In the genomic region with DNA sequence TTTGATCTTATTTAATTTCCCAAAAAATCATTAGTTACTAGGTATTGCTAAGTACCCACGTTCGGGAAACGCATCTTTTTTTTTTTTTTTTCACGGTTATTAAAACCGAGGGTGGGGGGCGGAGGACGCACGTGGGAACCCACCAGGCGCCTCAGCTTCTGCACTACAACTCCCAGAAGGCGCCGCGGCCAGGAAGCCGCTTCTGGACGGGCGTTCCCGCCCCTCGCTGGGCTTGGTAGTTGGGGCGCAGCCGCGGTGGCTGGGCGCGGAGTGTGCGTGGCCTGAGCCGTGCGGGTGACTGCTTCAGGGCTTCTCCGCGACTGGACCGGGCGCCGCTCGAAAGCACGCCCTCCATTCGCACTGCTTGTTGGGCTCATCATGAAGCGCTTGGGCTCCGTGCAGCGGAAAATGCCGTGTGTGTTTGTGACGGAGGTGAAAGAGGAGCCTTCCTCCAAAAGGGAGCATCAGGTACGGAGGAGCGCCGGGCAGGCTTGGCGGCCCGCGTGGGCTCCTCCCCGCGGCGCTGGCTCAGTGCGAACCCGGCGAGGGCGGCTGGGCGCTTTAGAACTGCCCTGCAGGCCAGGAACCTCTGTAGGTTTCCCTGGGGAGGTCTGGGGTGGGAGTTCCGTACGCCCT, we compare ENCODE assay signal across 1 cellular context.
TF ChIP-seq lines count a peak whose summit lies in the region.

No MANE protein-coding gene starts in this region.

TF ChIP-seq in K562, 482 proteins besides CTCF, POLR2A, EP300 and RAD21 (continued from another document and continues in another):
- TF ChIP-seq E2F6 (IDR thresholded peaks at IDR 0.05; ENCODE audit: borderline replicate concordance in 1 of 2, extremely low read depth in 1 of 2, insufficient read depth in 1 of 2, insufficient read length in 1 of 2, low read depth in 1 of 2, low read length in 1 of 2, poor library complexity in 1 of 2, severe bottlenecking in 1 of 2) = peak; percentile 54 to 60
- 0 out of 2 replicates have a peak, but pooled peaks have one; percentile 14 for TF ChIP-seq E2F3 (CRISPR knock-in tag; IDR thresholded peaks at IDR 0.05)
- TF ChIP-seq ZNF668 (CRISPR knock-in tag; IDR thresholded peaks at IDR 0.05) = no peak
- TF ChIP-seq, protein P1, sequence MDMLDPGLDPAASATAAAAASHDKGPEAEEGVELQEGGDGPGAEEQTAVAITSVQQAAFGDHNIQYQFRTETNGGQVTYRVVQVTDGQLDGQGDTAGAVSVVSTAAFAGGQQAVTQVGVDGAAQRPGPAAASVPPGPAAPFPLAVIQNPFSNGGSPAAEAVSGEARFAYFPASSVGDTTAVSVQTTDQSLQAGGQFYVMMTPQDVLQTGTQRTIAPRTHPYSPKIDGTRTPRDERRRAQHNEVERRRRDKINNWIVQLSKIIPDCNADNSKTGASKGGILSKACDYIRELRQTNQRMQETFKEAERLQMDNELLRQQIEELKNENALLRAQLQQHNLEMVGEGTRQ (CRISPR knock-in tag; IDR thresholded peaks at IDR 0.05) = 0 out of 2 replicates have a peak, but pooled peaks have one; percentile 7
- TF ChIP-seq ARID4B (CRISPR knock-in tag; IDR thresholded peaks at IDR 0.05) = no peak; the same call in 1 of the 2 replicates
- 0 out of 2 replicates have a peak, but pooled peaks have one; percentile 41 for TF ChIP-seq ETV5 (CRISPR knock-in tag; IDR thresholded peaks at IDR 0.05; ENCODE audit: low read depth)
- TF ChIP-seq GABPB1 (CRISPR knock-in tag; IDR thresholded peaks at IDR 0.05) = peak; percentile 81
- TF ChIP-seq TBP (optimal IDR thresholded peaks at IDR 0.05; ENCODE audit: low read depth, low read length) = peak; percentile 79
- peak; percentile 65 for TF ChIP-seq SAP30 (IDR thresholded peaks at IDR 0.05; ENCODE audit: borderline replicate concordance, insufficient read depth, low read depth, low read length, poor library complexity, severe bottlenecking)
- TF ChIP-seq MBD2 (IDR thresholded peaks at IDR 0.05; ENCODE audit: borderline replicate concordance, low read depth) = peak; percentile 62; the same call in 1 of the 2 replicates
- TF ChIP-seq PHF8 (IDR thresholded peaks at IDR 0.05; ENCODE audit: borderline replicate concordance, low read length) = peak; percentile 94; the same call in 1 of the 2 replicates
- 0 out of 2 replicates have a peak, but pooled peaks have one; percentile 42 for TF ChIP-seq HINFP (tag; conservative IDR thresholded peaks at IDR 0.05; ENCODE audit: low read depth)
- TF ChIP-seq HSF4 (CRISPR knock-in tag; IDR thresholded peaks at IDR 0.05; ENCODE audit: borderline replicate concordance) = no peak
- TF ChIP-seq ZNF57 (CRISPR knock-in tag; IDR thresholded peaks at IDR 0.05) = no peak
- 0 out of 2 replicates have a peak, but pooled peaks have one; percentile 9 for TF ChIP-seq DPF2 (IDR thresholded peaks at IDR 0.05)
- TF ChIP-seq ZNF143 (CRISPR knock-in tag; IDR thresholded peaks at IDR 0.05) = peak; percentile 89
- peak; percentile 85 for TF ChIP-seq MAX (CRISPR knock-in tag; IDR thresholded peaks at IDR 0.05)
- TF ChIP-seq CCNT2 (IDR thresholded peaks at IDR 0.05; ENCODE audit: borderline replicate concordance, extremely low read depth, insufficient read length, low read depth, low read length) = peak; percentile 58
- peak in 1 of 2 experiments; percentile 51; a peak in 1 of 4 replicates for TF ChIP-seq ARNT (IDR thresholded peaks at IDR 0.05)
- TF ChIP-seq MYNN (IDR thresholded peaks at IDR 0.05) = no peak
- no peak for TF ChIP-seq MYNN (CRISPR knock-in tag; IDR thresholded peaks at IDR 0.05)
- no peak for TF ChIP-seq RERE (CRISPR knock-in tag; IDR thresholded peaks at IDR 0.05; ENCODE audit: borderline replicate concordance)
- TF ChIP-seq ZNF12 (CRISPR knock-in tag; IDR thresholded peaks at IDR 0.05) = 0 out of 2 replicates have a peak, but pooled peaks have one; percentile 43
- TF ChIP-seq TCFL5 (CRISPR knock-in tag; conservative IDR thresholded peaks at IDR 0.05) = no peak
- peak; percentile 50 for TF ChIP-seq ASH1L (IDR thresholded peaks at IDR 0.05; ENCODE audit: borderline replicate concordance, low read depth, partially characterized antibody)
- no peak for TF ChIP-seq CBX1 (IDR thresholded peaks at IDR 0.05; ENCODE audit: low read depth)
- no peak for TF ChIP-seq CREBBP (IDR thresholded peaks at IDR 0.05; ENCODE audit: low read depth, low read length)
- TF ChIP-seq, protein P2, sequence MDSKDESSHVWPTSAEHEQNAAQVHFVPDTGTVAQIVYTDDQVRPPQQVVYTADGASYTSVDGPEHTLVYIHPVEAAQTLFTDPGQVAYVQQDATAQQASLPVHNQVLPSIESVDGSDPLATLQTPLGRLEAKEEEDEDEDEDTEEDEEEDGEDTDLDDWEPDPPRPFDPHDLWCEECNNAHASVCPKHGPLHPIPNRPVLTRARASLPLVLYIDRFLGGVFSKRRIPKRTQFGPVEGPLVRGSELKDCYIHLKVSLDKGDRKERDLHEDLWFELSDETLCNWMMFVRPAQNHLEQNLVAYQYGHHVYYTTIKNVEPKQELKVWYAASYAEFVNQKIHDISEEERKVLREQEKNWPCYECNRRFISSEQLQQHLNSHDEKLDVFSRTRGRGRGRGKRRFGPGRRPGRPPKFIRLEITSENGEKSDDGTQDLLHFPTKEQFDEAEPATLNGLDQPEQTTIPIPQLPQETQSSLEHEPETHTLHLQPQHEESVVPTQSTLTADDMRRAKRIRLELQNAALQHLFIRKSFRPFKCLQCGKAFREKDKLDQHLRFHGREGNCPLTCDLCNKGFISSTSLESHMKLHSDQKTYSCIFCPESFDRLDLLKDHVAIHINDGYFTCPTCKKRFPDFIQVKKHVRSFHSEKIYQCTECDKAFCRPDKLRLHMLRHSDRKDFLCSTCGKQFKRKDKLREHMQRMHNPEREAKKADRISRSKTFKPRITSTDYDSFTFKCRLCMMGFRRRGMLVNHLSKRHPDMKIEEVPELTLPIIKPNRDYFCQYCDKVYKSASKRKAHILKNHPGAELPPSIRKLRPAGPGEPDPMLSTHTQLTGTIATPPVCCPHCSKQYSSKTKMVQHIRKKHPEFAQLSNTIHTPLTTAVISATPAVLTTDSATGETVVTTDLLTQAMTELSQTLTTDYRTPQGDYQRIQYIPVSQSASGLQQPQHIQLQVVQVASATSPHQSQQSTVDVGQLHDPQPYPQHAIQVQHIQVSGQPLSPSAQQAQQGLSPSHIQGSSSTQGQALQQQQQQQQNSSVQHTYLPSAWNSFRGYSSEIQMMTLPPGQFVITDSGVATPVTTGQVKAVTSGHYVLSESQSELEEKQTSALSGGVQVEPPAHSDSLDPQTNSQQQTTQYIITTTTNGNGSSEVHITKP (IDR thresholded peaks at IDR 0.05; ENCODE audit: partially characterized antibody) = no peak
- TF ChIP-seq SOX6 (IDR thresholded peaks at IDR 0.05) = peak; percentile 24; the same call in 1 of the 2 replicates
- no peak for TF ChIP-seq SP2 (IDR thresholded peaks at IDR 0.05; ENCODE audit: extremely low read depth, low read depth, low read length, poor library complexity, severe bottlenecking)
- no peak for TF ChIP-seq KAT2B (IDR thresholded peaks at IDR 0.05; ENCODE audit: low read depth, low read length)
- 0 out of 2 replicates have a peak, but pooled peaks have one; percentile 24 for TF ChIP-seq CHD2 (IDR thresholded peaks at IDR 0.05; ENCODE audit: low read depth, low read length)
- TF ChIP-seq CREB1 (IDR thresholded peaks at IDR 0.05) = peak; percentile 44
- peak; percentile 70 for TF ChIP-seq CREB1 (CRISPR knock-in tag; IDR thresholded peaks at IDR 0.05)
- TF ChIP-seq MAZ (CRISPR knock-in tag; conservative IDR thresholded peaks at IDR 0.05 in 1 of 2, IDR thresholded peaks at IDR 0.05 in 1 of 2) = peak; percentile 57 to 72; a peak in 3 of 4 replicates
